In the genomic region with DNA sequence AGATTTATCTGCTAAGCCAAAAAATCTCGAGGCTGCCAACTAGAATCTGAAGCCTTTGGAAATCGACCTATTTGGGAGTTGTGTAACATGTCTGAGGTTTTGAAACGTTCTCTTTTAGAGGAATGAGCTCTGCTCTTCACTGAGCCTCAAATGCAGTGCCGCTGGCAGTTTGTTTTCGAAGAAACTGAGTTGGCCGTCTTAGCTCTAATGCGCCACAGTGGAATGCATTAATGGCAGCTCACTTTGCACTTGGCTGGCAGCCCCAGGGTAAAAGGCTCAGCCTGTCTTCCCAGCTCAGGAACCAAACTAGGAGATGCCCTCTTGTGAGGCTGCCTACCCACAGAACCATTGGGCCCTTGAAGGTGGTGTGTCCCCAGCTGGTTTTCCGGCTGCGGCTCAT, we compare ENCODE assay signal across 19 cellular contexts. TPM values are rescaled to one million over a fixed set of nuclear protein-coding genes. Genes with fewer than 3 reads are reported as not detected.
A peak's percentile ranks its signal among the peaks of the same experiment; 100 is the strongest.
DNase-seq lines count a peak whose midpoint lies in the region; ATAC-seq, FAIRE-seq and TF ChIP-seq lines count a peak whose summit lies in the region.
"Had no signal": no experiment of that assay in that cellular context is flagged by ENCODE, and none has a peak within 500 bp of the region (broad histone marks: within the 10 kb centered on the region; RNA-seq: fewer than 3 reads in every experiment).

No MANE protein-coding gene starts in this region.

- no peak overlapping the region for H3K4me3 ChIP-seq in astrocyte (ENCODE audit: insufficient read depth, low read depth, low read length)
- no peak overlapping the region for H3K4me3 ChIP-seq in psoas muscle
- no peak overlapping the region for H3K4me3 ChIP-seq in trophoblast cell (ENCODE audit: low read depth, low read length)
- H3K4me3 ChIP-seq: GM12878, HAP-1, Peyer's patch had no signal

- H3K27me3 Mint-ChIP-seq in astrocyte (ENCODE audit: low read depth, unreplicated experiment), result no peaks in the 10 kb centered on the region

- H2AK5ac ChIP-seq in trophoblast cell (ENCODE audit: low read length), result no peak overlapping the region

- H3K18ac ChIP-seq in trophoblast cell (ENCODE audit: low read length), result no peak overlapping the region

- H3K27me3 ChIP-seq in astrocyte (ENCODE audit: insufficient read depth, low read length), result no peaks in the 10 kb centered on the region
- no peaks in the 10 kb centered on the region for H3K27me3 ChIP-seq in psoas muscle (ENCODE audit: insufficient read depth in 3 of 3, low read length in 2 of 3)
- no peaks in the 10 kb centered on the region for H3K27me3 ChIP-seq in trophoblast cell (ENCODE audit: insufficient read depth, low read length)
- H3K27me3 ChIP-seq: Peyer's patch had no signal

- ATAC-seq in psoas muscle (peak; percentile 23 to 55 (median 32)), HG03571 (IDR thresholded peaks at IDR 0.05; ENCODE audit: unreplicated experiment) (no peak)
- ATAC-seq: CD8-positive, alpha-beta T cell; GM12878 had no signal

- no peak for FAIRE-seq in astrocyte (lab: Jason Lieb, UNC)
- FAIRE-seq: GM12878 had no signal

- H3K27ac ChIP-seq in astrocyte (ENCODE audit: low read depth, low read length), result no peak overlapping the region
- H3K27ac ChIP-seq in psoas muscle, result no peak overlapping the region
- H3K27ac ChIP-seq in trophoblast cell (ENCODE audit: low read depth, low read length), result no peak overlapping the region
- H3K27ac ChIP-seq: Peyer's patch had no signal

- H3K79me2 ChIP-seq in astrocyte (ENCODE audit: insufficient read depth, low read length), result peaks cover 2% of the 10 kb centered on the region
- H3K79me2 ChIP-seq in trophoblast cell (ENCODE audit: control insufficient read depth, insufficient read depth, low read length, poor library complexity), result no peaks in the 10 kb centered on the region

- no peak overlapping the region for H3K27ac Mint-ChIP-seq in astrocyte (ENCODE audit: unreplicated experiment)
- H3K27ac Mint-ChIP-seq: CD8-positive, alpha-beta T cell had no signal

- no peak overlapping the region for H4K91ac ChIP-seq in trophoblast cell (ENCODE audit: low read depth, low read length)

- H4K8ac ChIP-seq in trophoblast cell (ENCODE audit: low read depth, low read length), result no peak overlapping the region

- intact Hi-C loops in psoas muscle (cut with DNase I), result no loop called here

- H2AFZ ChIP-seq in astrocyte (ENCODE audit: low read depth, low read length) (no peak overlapping the region), trophoblast cell (ENCODE audit: insufficient read depth, low read length, poor library complexity) (no peak overlapping the region)

- WGBS in psoas muscle, 3 donors, result 62 to 87% (median 69%) methylated on average over 9 of the region's 9 CpGs
- WGBS in trophoblast cell (ENCODE audit: extremely low coverage, insufficient coverage, insufficient read length), result no CpG with 5 or more reads among the region's 9 CpGs

- no peak overlapping the region for H3K4me2 ChIP-seq in astrocyte (ENCODE audit: low read length)
- H3K4me2 ChIP-seq in trophoblast cell (ENCODE audit: low read length), result no peak overlapping the region

- no peaks in the 10 kb centered on the region for H3K79me1 ChIP-seq in trophoblast cell (ENCODE audit: low read length)

- H3K36me3 Mint-ChIP-seq in astrocyte (ENCODE audit: low read depth, unreplicated experiment), result peaks cover 18% of the 10 kb centered on the region

- H4K12ac ChIP-seq in trophoblast cell (ENCODE audit: low read depth, low read length), result no peak overlapping the region

- H3K9ac ChIP-seq in astrocyte (ENCODE audit: low read length), result no peak overlapping the region
- H3K9ac ChIP-seq in trophoblast cell (ENCODE audit: low read length), result no peak overlapping the region

- H3K14ac ChIP-seq in trophoblast cell (ENCODE audit: low read length), result no peak overlapping the region

- no peak overlapping the region for H3K4ac ChIP-seq in trophoblast cell (ENCODE audit: low read depth, low read length)

- no peak overlapping the region for H3K4me3 Mint-ChIP-seq in astrocyte (ENCODE audit: unreplicated experiment)
- H3K4me3 Mint-ChIP-seq: CD8-positive, alpha-beta T cell had no signal

- H2BK12ac ChIP-seq in trophoblast cell (ENCODE audit: low read length), result no peak overlapping the region

- H3K9me3 ChIP-seq in astrocyte (ENCODE audit: insufficient read depth, low read depth, low read length), result no peaks in the 10 kb centered on the region
- H3K9me3 ChIP-seq in psoas muscle, result no peaks in the 10 kb centered on the region
- H3K9me3 ChIP-seq in trophoblast cell (ENCODE audit: insufficient read depth, low read depth, low read length), result no peaks in the 10 kb centered on the region
- H3K9me3 ChIP-seq: HAP-1, Peyer's patch had no signal

- no peaks in the 10 kb centered on the region for H3K9me3 Mint-ChIP-seq in astrocyte (ENCODE audit: unreplicated experiment)
- H3K9me3 Mint-ChIP-seq: CD8-positive, alpha-beta T cell had no signal

- H3K23ac ChIP-seq in trophoblast cell (ENCODE audit: low read length), result no peak overlapping the region

- no peaks in the 10 kb centered on the region for H3K4me1 Mint-ChIP-seq in astrocyte (ENCODE audit: low read depth, unreplicated experiment)

- H2BK5ac ChIP-seq in trophoblast cell (ENCODE audit: low read depth, low read length, poor library complexity), result no peak overlapping the region

- no peak overlapping the region for H2BK120ac ChIP-seq in trophoblast cell (ENCODE audit: insufficient read depth, low read length, poor library complexity)

- H3K36me3 ChIP-seq in astrocyte (ENCODE audit: insufficient read depth, low read length) (peaks cover 27% of the 10 kb centered on the region), psoas muscle (ENCODE audit: insufficient read depth in 1 of 2, low read depth in 1 of 2) (peaks cover 3 to 99% of the 10 kb centered on the region in 2 donors), trophoblast cell (ENCODE audit: control insufficient read depth in 1 of 2, insufficient read depth in 2 of 2, low read length in 2 of 2) (peaks cover 38 to 49% of the 10 kb centered on the region in 2 experiments)

- DNase-seq in astrocyte (ENCODE audit: low read depth), result peak; percentile 10
- DNase-seq in foreskin melanocyte, result peak; percentile 51
- DNase-seq in psoas muscle, result no peak
- DNase-seq in trophoblast cell, result no peak
- no peak for DNase-seq in inferior parietal cortex (ENCODE audit: extremely low spot score)
- DNase-seq in activated gamma-delta T cell (lab: John Stamatoyannopoulos, UW), result no peak
- DNase-seq: CD8-positive, alpha-beta T cell; DND-41; IMR-90; Karpas-422; NCI-H1417; NCI-H1694 treated with DMSO at 0.1 percent for 48 hours; NCI-H2081 treated with DMSO at 0.1 percent for 48 hours; NCI-H2171 treated with DMSO at 0.1 percent for 48 hours; NCI-H526; Peyer's patch had no signal

- no peak for TF ChIP-seq CTCF in astrocyte (IDR thresholded peaks at IDR 0.05; ENCODE audit: insufficient read depth, low read depth, low read length)
- no peak for TF ChIP-seq CTCF in psoas muscle (IDR thresholded peaks at IDR 0.05)

- H4K20me1 ChIP-seq in astrocyte (ENCODE audit: insufficient read depth, low read length), result no peaks in the 10 kb centered on the region

- H3K4me1 ChIP-seq in astrocyte (ENCODE audit: insufficient read depth, low read length) (no peaks in the 10 kb centered on the region), psoas muscle (no peaks in the 10 kb centered on the region), trophoblast cell (ENCODE audit: control insufficient read depth in 1 of 2, insufficient read depth in 2 of 2, low read length in 2 of 2) (no peaks in the 10 kb centered on the region)
- H3K4me1 ChIP-seq: HAP-1 had no signal

RNA-seq across cellular contexts. Expression of a gene that starts 53.8 kb away (rescaled TPM):
- total RNA-seq in astrocyte, result 32.8 and 35.7 TPM in 2 replicates
- total RNA-seq in psoas muscle, result 10 to 100 TPM; 21.4 to 34.3 (median 23.3) TPM
- 10 to 100 TPM; 19.4 to 27.5 (median 24.3) TPM for polyA plus RNA-seq in psoas muscle
- 38.0 and 38.5 TPM in 2 replicates for polyA plus RNA-seq in trophoblast cell (2013)

Comparison
In these comparisons a context has a peak if more than half of its experiments do, and no peak if none do; other contexts are left out.
1. DNase-seq: peak in astrocyte (single experiment) and foreskin melanocyte (single experiment); none in psoas muscle (0 of 2), trophoblast cell (0 of 2), inferior parietal cortex (single experiment) and activated gamma-delta T cell (single experiment).